ENCODE assay signal across 1 cellular context in the genomic region with DNA sequence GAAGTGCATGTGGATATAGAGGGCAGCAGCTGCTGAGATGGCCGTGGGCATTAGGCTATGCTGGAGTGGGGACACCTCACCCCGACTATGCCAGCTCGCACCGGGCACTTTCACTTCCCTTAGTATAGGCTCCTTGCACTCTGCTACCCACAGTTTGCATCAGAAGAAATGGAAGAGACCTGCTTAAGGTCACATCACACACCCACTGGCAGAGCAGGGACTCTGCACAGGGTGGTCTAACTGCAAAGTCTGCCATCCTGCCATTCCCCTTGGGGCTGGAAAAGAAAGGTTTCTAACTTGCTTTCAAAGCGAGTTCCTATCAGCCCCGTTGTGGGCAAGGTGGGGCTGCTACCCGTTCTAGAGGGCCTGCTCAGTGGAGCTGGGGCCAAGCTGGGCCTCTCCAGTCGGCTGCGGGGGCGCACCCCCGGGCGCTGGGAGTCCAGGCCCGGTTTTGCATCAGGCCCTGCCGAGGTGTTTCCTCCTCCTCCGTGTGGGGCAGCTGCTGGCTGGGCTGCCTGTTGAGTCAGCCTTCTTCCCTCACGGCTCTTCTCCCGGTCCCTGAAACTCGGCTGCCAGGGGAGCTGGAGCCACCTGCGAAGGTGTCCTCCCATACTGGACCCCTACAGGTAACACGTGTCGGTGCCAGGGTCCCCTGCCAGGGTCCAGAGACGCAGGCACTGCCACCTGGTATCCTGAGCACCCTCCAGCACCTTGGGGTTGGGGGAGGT.
TF ChIP-seq lines count a peak whose summit lies in the region.

TSS of gene SYTL1 (plus strand) at position 498 of the 728 bp plus-strand sequence. CDS start 3,313 bp downstream, outside the sequence.

TF ChIP-seq in K562, 482 proteins besides CTCF, POLR2A, EP300 and RAD21 (continued from another document and continues in another):
- no peak for TF ChIP-seq ZNF318 (IDR thresholded peaks at IDR 0.05; ENCODE audit: borderline replicate concordance in 1 of 2, low read depth in 1 of 2)
- no peak for TF ChIP-seq CREB3L1 (IDR thresholded peaks at IDR 0.05; ENCODE audit: borderline replicate concordance, low read depth)
- TF ChIP-seq, protein P1, sequence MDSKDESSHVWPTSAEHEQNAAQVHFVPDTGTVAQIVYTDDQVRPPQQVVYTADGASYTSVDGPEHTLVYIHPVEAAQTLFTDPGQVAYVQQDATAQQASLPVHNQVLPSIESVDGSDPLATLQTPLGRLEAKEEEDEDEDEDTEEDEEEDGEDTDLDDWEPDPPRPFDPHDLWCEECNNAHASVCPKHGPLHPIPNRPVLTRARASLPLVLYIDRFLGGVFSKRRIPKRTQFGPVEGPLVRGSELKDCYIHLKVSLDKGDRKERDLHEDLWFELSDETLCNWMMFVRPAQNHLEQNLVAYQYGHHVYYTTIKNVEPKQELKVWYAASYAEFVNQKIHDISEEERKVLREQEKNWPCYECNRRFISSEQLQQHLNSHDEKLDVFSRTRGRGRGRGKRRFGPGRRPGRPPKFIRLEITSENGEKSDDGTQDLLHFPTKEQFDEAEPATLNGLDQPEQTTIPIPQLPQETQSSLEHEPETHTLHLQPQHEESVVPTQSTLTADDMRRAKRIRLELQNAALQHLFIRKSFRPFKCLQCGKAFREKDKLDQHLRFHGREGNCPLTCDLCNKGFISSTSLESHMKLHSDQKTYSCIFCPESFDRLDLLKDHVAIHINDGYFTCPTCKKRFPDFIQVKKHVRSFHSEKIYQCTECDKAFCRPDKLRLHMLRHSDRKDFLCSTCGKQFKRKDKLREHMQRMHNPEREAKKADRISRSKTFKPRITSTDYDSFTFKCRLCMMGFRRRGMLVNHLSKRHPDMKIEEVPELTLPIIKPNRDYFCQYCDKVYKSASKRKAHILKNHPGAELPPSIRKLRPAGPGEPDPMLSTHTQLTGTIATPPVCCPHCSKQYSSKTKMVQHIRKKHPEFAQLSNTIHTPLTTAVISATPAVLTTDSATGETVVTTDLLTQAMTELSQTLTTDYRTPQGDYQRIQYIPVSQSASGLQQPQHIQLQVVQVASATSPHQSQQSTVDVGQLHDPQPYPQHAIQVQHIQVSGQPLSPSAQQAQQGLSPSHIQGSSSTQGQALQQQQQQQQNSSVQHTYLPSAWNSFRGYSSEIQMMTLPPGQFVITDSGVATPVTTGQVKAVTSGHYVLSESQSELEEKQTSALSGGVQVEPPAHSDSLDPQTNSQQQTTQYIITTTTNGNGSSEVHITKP (IDR thresholded peaks at IDR 0.05; ENCODE audit: partially characterized antibody) = peak; percentile 14
- TF ChIP-seq, protein P2, sequence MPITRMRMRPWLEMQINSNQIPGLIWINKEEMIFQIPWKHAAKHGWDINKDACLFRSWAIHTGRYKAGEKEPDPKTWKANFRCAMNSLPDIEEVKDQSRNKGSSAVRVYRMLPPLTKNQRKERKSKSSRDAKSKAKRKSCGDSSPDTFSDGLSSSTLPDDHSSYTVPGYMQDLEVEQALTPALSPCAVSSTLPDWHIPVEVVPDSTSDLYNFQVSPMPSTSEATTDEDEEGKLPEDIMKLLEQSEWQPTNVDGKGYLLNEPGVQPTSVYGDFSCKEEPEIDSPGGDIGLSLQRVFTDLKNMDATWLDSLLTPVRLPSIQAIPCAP (CRISPR knock-in tag; IDR thresholded peaks at IDR 0.05; ENCODE audit: borderline replicate concordance) = no peak
- TF ChIP-seq BRF2 (IDR thresholded peaks at IDR 0.05; ENCODE audit: borderline replicate concordance, insufficient read depth, insufficient read length) = no peak
- TF ChIP-seq DMBX1 (CRISPR knock-in tag; IDR thresholded peaks at IDR 0.05; ENCODE audit: borderline replicate concordance) = no peak
- TF ChIP-seq NKRF (IDR thresholded peaks at IDR 0.05; ENCODE audit: borderline replicate concordance) = no peak
- TF ChIP-seq, protein P3, sequence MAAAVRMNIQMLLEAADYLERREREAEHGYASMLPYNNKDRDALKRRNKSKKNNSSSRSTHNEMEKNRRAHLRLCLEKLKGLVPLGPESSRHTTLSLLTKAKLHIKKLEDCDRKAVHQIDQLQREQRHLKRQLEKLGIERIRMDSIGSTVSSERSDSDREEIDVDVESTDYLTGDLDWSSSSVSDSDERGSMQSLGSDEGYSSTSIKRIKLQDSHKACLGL (CRISPR knock-in tag; IDR thresholded peaks at IDR 0.05; ENCODE audit: borderline replicate concordance, poor library complexity, severe bottlenecking) = no peak
- no peak for TF ChIP-seq KLF6 (CRISPR knock-in tag; IDR thresholded peaks at IDR 0.05; ENCODE audit: borderline replicate concordance)
- TF ChIP-seq MAFK (IDR thresholded peaks at IDR 0.05; ENCODE audit: low read length) = peak; percentile 46
- TF ChIP-seq, protein P4, sequence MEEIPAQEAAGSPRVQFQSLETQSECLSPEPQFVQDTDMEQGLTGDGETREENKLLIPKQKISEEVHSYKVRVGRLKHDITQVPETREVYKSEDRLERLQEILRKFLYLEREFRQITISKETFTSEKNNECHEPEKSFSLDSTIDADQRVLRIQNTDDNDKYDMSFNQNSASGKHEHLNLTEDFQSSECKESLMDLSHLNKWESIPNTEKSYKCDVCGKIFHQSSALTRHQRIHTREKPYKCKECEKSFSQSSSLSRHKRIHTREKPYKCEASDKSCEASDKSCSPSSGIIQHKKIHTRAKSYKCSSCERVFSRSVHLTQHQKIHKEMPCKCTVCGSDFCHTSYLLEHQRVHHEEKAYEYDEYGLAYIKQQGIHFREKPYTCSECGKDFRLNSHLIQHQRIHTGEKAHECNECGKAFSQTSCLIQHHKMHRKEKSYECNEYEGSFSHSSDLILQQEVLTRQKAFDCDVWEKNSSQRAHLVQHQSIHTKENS (CRISPR knock-in tag; IDR thresholded peaks at IDR 0.05) = no peak
- no peak for TF ChIP-seq ZBTB49 (CRISPR knock-in tag; IDR thresholded peaks at IDR 0.05; ENCODE audit: borderline replicate concordance)
- no peak for TF ChIP-seq NCOA6 (IDR thresholded peaks at IDR 0.05)
- peak; percentile 64 for TF ChIP-seq HMGN3 (IDR thresholded peaks at IDR 0.05; ENCODE audit: borderline replicate concordance, extremely low read depth, insufficient read length, low read depth, low read length)
- TF ChIP-seq, protein P5, sequence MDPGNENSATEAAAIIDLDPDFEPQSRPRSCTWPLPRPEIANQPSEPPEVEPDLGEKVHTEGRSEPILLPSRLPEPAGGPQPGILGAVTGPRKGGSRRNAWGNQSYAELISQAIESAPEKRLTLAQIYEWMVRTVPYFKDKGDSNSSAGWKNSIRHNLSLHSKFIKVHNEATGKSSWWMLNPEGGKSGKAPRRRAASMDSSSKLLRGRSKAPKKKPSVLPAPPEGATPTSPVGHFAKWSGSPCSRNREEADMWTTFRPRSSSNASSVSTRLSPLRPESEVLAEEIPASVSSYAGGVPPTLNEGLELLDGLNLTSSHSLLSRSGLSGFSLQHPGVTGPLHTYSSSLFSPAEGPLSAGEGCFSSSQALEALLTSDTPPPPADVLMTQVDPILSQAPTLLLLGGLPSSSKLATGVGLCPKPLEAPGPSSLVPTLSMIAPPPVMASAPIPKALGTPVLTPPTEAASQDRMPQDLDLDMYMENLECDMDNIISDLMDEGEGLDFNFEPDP (CRISPR knock-in tag; IDR thresholded peaks at IDR 0.05) = no peak
- TF ChIP-seq RBM22 (IDR thresholded peaks at IDR 0.05; ENCODE audit: low read depth, low read length, poor library complexity, severe bottlenecking) = no peak
- TF ChIP-seq ZNF253 (CRISPR knock-in tag; conservative IDR thresholded peaks at IDR 0.05) = no peak
